16 cellular contexts compared by ENCODE assay signal in the genomic region with DNA sequence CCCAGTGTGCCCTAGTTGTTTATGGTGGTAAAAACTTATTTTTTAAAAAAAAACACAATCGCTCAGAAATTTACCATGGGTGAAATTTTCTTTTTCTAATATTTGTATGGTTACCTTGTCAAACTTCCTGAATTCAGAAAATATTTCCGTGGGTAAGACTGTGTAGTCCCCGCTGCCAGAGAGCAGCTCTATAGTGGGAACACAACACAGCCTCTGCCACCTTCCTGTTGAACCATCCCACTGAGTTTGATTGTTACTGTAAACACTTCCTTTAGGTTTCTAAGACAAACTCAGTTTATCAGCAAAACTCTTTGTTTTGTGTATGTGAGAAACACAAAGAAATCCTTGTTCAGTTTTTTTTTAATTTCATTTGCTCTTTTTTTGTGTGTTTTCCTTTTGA. TPM values are rescaled to one million over a fixed set of nuclear protein-coding genes. Genes with fewer than 3 reads are reported as not detected.
DNase-seq lines count a peak whose midpoint lies in the region; ATAC-seq, FAIRE-seq and TF ChIP-seq lines count a peak whose summit lies in the region.
"Had no signal": no experiment of that assay in that cellular context is flagged by ENCODE, and none has a peak within 500 bp of the region (broad histone marks: within the 10 kb centered on the region; RNA-seq: fewer than 3 reads in every experiment).

No MANE protein-coding gene starts in this region.

- no peak overlapping the region for H3K9ac ChIP-seq in endodermal cell (ENCODE audit: extremely low read depth, low read length, poor library complexity, severe bottlenecking)
- no peak overlapping the region for H3K9ac ChIP-seq in neural progenitor cell
- H3K9ac ChIP-seq: BLaER1 treated with 17β-estradiol and CSF1 and Interleukin-3, amounts not matched to agents 10 nM and 100 nM had no signal

- H3K4me1 ChIP-seq in endodermal cell (ENCODE audit: control insufficient read depth, insufficient read depth, low read length) (peaks cover 8% of the 10 kb centered on the region), neural progenitor cell (no peaks in the 10 kb centered on the region), HAP-1 (no peaks in the 10 kb centered on the region)
- H3K4me1 ChIP-seq in CD8-positive, alpha-beta memory T cell (ENCODE audit: insufficient read depth, low read length): peaks cover under 1% of the 10 kb centered on the region
- H3K4me1 ChIP-seq: BLaER1 treated with 17β-estradiol and CSF1 and Interleukin-3, amounts not matched to agents 10 nM and 100 nM had no signal

- no peaks in the 10 kb centered on the region for H3K36me3 Mint-ChIP-seq in T-cell
- H3K36me3 Mint-ChIP-seq in endodermal cell (ENCODE audit: low read depth): no peaks in the 10 kb centered on the region
- no peaks in the 10 kb centered on the region for H3K36me3 Mint-ChIP-seq in neural progenitor cell
- H3K36me3 Mint-ChIP-seq in CD8-positive, alpha-beta memory T cell: peaks cover 0 to 9% (median 3%) of the 10 kb centered on the region in 3 donors

- H3K4me3 Mint-ChIP-seq in T-cell: no peak overlapping the region
- no peak overlapping the region for H3K4me3 Mint-ChIP-seq in endodermal cell
- H3K4me3 Mint-ChIP-seq in neural progenitor cell: no peak overlapping the region
- H3K4me3 Mint-ChIP-seq in CD8-positive, alpha-beta memory T cell: no peak overlapping the region
- H3K4me3 Mint-ChIP-seq: B cell, H9 had no signal

- H3K9me3 ChIP-seq in endodermal cell (ENCODE audit: control insufficient read depth, low read length): no peaks in the 10 kb centered on the region
- H3K9me3 ChIP-seq in neural progenitor cell (ENCODE audit: low read depth): no peaks in the 10 kb centered on the region
- no peaks in the 10 kb centered on the region for H3K9me3 ChIP-seq in HAP-1
- H3K9me3 ChIP-seq in CD8-positive, alpha-beta memory T cell (ENCODE audit: low read length): no peaks in the 10 kb centered on the region
- H3K9me3 ChIP-seq: BLaER1 treated with 17β-estradiol and CSF1 and Interleukin-3, amounts not matched to agents 10 nM and 100 nM had no signal

- in situ Hi-C loops in HAP-1 (cut with MboI; ENCODE audit: low sequenced_read_pairs): no loop called here

- peak in 3 of 4 experiments; percentile 48 to 65 (median 56) for ATAC-seq in T-cell (replicated peaks in 1 of 4)
- ATAC-seq: K562 had no signal

- TF ChIP-seq CTCF in D721Med (IDR thresholded peaks at IDR 0.05; ENCODE audit: insufficient read depth, missing control alignments): no peak
- no peak for TF ChIP-seq CTCF in endodermal cell (conservative IDR thresholded peaks at IDR 0.05)
- no peak for TF ChIP-seq CTCF in neural progenitor cell (IDR thresholded peaks at IDR 0.05)

- H3F3A ChIP-seq in neural progenitor cell (ENCODE audit: low read depth): no peaks in the 10 kb centered on the region

- no peak overlapping the region for H3K4me2 ChIP-seq in neural progenitor cell
- H3K4me2 ChIP-seq: BLaER1 treated with 17β-estradiol and CSF1 and Interleukin-3, amounts not matched to agents 10 nM and 100 nM had no signal

- no peaks in the 10 kb centered on the region for H3K27me3 Mint-ChIP-seq in T-cell
- H3K27me3 Mint-ChIP-seq in endodermal cell (ENCODE audit: insufficient read depth): no peaks in the 10 kb centered on the region
- no peaks in the 10 kb centered on the region for H3K27me3 Mint-ChIP-seq in neural progenitor cell (ENCODE audit: insufficient read depth, low read depth)
- peaks cover 1 to 9% of the 10 kb centered on the region in 2 donors for H3K27me3 Mint-ChIP-seq in CD8-positive, alpha-beta memory T cell

- no peaks in the 10 kb centered on the region for H3K79me2 ChIP-seq in neural progenitor cell (ENCODE audit: low read depth)

- no peak for DNase-seq in D721Med (ENCODE audit: insufficient read length, low spot score)
- no peak for DNase-seq in T-cell
- DNase-seq in endodermal cell: no peak
- DNase-seq in neural progenitor cell (ENCODE audit: low spot score): no peak
- no peak for DNase-seq in activated CD8-positive, alpha-beta memory T cell treated with anti-CD3 and anti-CD28 coated beads for 24 hours
- DNase-seq in HAP-1 (ENCODE audit: low spot score in 2 of 2): no peak
- no peak for DNase-seq in CD8-positive, alpha-beta memory T cell
- DNase-seq: DMS79 treated with DMSO at 0.1 percent for 48 hours, GF-D8, H9 had no signal

- POLR2A ChIA-PET in T-cell (lab: Charles Lee): interaction anchor here in 1 of 2 donors (0.7 to 1.0 kb wide), 2 partner anchors 370 to 539 kb away, joined by 3 read pairs; no protein-coding TSS in a partner anchor
- POLR2A ChIA-PET in CD8-positive, alpha-beta memory T cell (lab: Charles Lee): no interaction called here

- H2AFZ ChIP-seq in neural progenitor cell (replicated peaks): peak overlapping the region; percentile 36

- no peak overlapping the region for H3K27ac Mint-ChIP-seq in T-cell
- peak overlapping the region; percentile 40 for H3K27ac Mint-ChIP-seq in endodermal cell
- H3K27ac Mint-ChIP-seq in neural progenitor cell: no peak overlapping the region
- H3K27ac Mint-ChIP-seq in CD8-positive, alpha-beta memory T cell: peak overlapping the region in 1 of 8 donors; percentile 92
- H3K27ac Mint-ChIP-seq: B cell, H9 had no signal

- no peak overlapping the region for H3K27ac ChIP-seq in endodermal cell (ENCODE audit: low read depth, low read length)
- H3K27ac ChIP-seq in neural progenitor cell: no peak overlapping the region
- H3K27ac ChIP-seq in CD8-positive, alpha-beta memory T cell (ENCODE audit: low read depth, low read length): no peak overlapping the region
- H3K27ac ChIP-seq: BLaER1 treated with 17β-estradiol and CSF1 and Interleukin-3, amounts not matched to agents 10 nM and 100 nM; HL-60 had no signal

- no peaks in the 10 kb centered on the region for H3K36me3 ChIP-seq in endodermal cell (ENCODE audit: control insufficient read depth, insufficient read depth, low read length)
- no peaks in the 10 kb centered on the region for H3K36me3 ChIP-seq in neural progenitor cell
- H3K36me3 ChIP-seq in HAP-1 (replicated peaks): no peaks in the 10 kb centered on the region
- H3K36me3 ChIP-seq in CD8-positive, alpha-beta memory T cell (ENCODE audit: insufficient read depth, low read length): no peaks in the 10 kb centered on the region
- H3K36me3 ChIP-seq: BLaER1 treated with 17β-estradiol and CSF1 and Interleukin-3, amounts not matched to agents 10 nM and 100 nM had no signal

- H3K4me1 Mint-ChIP-seq in T-cell (peaks cover 12 to 22% (median 13%) of the 10 kb centered on the region in 3 donors), endodermal cell (peaks cover 36% of the 10 kb centered on the region), neural progenitor cell (peaks cover 3% of the 10 kb centered on the region)
- peaks cover 5 to 14% (median 5%) of the 10 kb centered on the region in 3 donors for H3K4me1 Mint-ChIP-seq in CD8-positive, alpha-beta memory T cell
- H3K4me1 Mint-ChIP-seq: B cell had no signal

- CTCF ChIA-PET in T-cell (lab: Charles Lee): interaction anchor here in 1 of 2 donors (0.6 kb wide), 1 partner anchor 345 kb away, joined by 5 read pairs; no protein-coding TSS in a partner anchor
- CTCF ChIA-PET in CD8-positive, alpha-beta memory T cell (lab: Charles Lee): no interaction called here

- no peaks in the 10 kb centered on the region for H4K20me1 ChIP-seq in neural progenitor cell (ENCODE audit: low read depth)
- H4K20me1 ChIP-seq: BLaER1 treated with 17β-estradiol and CSF1 and Interleukin-3, amounts not matched to agents 10 nM and 100 nM had no signal

- H3K4me3 ChIP-seq in endodermal cell (ENCODE audit: low read length) (no peak overlapping the region), neural progenitor cell (no peak overlapping the region), HAP-1 (no peak overlapping the region)
- no peak overlapping the region for H3K4me3 ChIP-seq in CD8-positive, alpha-beta memory T cell (ENCODE audit: low read length)
- H3K4me3 ChIP-seq: BLaER1 treated with 17β-estradiol and CSF1 and Interleukin-3, amounts not matched to agents 10 nM and 100 nM; K562 had no signal

- no peaks in the 10 kb centered on the region for H3K27me3 ChIP-seq in endodermal cell (ENCODE audit: control insufficient read depth, insufficient read depth, low read length, poor library complexity, severe bottlenecking)
- H3K27me3 ChIP-seq in neural progenitor cell: no peaks in the 10 kb centered on the region
- H3K27me3 ChIP-seq in HAP-1 (ENCODE audit: low read depth): peaks cover 9% of the 10 kb centered on the region; the same call in 1 of the 2 replicates
- H3K27me3 ChIP-seq in CD8-positive, alpha-beta memory T cell (ENCODE audit: insufficient read depth, low read length, poor library complexity, severe bottlenecking): no peaks in the 10 kb centered on the region
- H3K27me3 ChIP-seq: BLaER1 treated with 17β-estradiol and CSF1 and Interleukin-3, amounts not matched to agents 10 nM and 100 nM had no signal

- WGBS in endodermal cell (ENCODE audit: insufficient coverage in 1 of 2, insufficient read length in 1 of 2), 2 experiments: 67 to 75% methylated on average over 2 to 3 of the region's 3 CpGs

- H3K9me3 Mint-ChIP-seq in T-cell (peaks cover 0 to 7% (median 0%) of the 10 kb centered on the region in 3 donors), endodermal cell (no peaks in the 10 kb centered on the region), neural progenitor cell (no peaks in the 10 kb centered on the region)
- no peaks in the 10 kb centered on the region for H3K9me3 Mint-ChIP-seq in CD8-positive, alpha-beta memory T cell
- H3K9me3 Mint-ChIP-seq: H9 had no signal

- peak; percentile 75 for FAIRE-seq in D721Med (lab: Jason Lieb, UNC)
- FAIRE-seq: GM19239, H1, K562 had no signal

RNA-seq across cellular contexts. Expression of a gene that starts 17.9 kb away (rescaled TPM):
- 1 to 10 TPM in 3 of 5 donors, under 1 TPM in 2; 0.44 to 2.0 (median 1.2) TPM for total RNA-seq in T-cell
- 1 to 10 TPM; 1.6 to 2.0 TPM for total RNA-seq in endodermal cell
- polyA plus RNA-seq in endodermal cell (2013, experiment 1 of 2): 0.82 TPM
- polyA plus RNA-seq in endodermal cell (2013, experiment 2 of 2): 0.70 TPM
- 1.2 and 2.6 TPM in 2 replicates for total RNA-seq in neural progenitor cell (ENCODE audit: low replicate concordance)
- total RNA-seq in CD8-positive, alpha-beta memory T cell: under 1 TPM; 0.24 to 0.51 TPM
- 0.39 TPM for polyA plus RNA-seq in CD8-positive, alpha-beta memory T cell
